22 cellular contexts compared by ENCODE assay signal in genomic region chr6:159461998-159462397, GRCh38.
A peak's percentile ranks its signal among the peaks of the same experiment; 100 is the strongest.
DNase-seq lines count a peak whose midpoint lies in the region; ATAC-seq and TF ChIP-seq lines count a peak whose summit lies in the region.
"Had no signal": no experiment of that assay in that cellular context is flagged by ENCODE, and none has a peak within 500 bp of the region (broad histone marks: within the 10 kb centered on the region; RNA-seq: fewer than 3 reads in every experiment).

No MANE protein-coding gene starts in this region.

- H3K9me3 Mint-ChIP-seq in activated CD4-positive, alpha-beta memory T cell treated with anti-CD3 and anti-CD28 coated beads for 36 hours: no peaks in the 10 kb centered on the region
- H3K9me3 Mint-ChIP-seq: activated T-helper 2 cell treated with anti-CD3 and anti-CD28 coated beads, Interferon-gamma antibody, Interleukin-2, Interleukin-4, amounts not matched to agents 10 μg/mL and 5 μg/mL and 100 μg/mL, durations not matched to agents 14 hours and 24 hours and 36 hours had no signal

- peaks cover 11% of the 10 kb centered on the region for H3K27me3 Mint-ChIP-seq in activated CD4-positive, alpha-beta memory T cell treated with anti-CD3 and anti-CD28 coated beads for 36 hours

- CTCF ChIA-PET in activated CD4-positive, alpha-beta memory T cell treated with anti-CD3 and anti-CD28 coated beads for 36 hours (lab: Charles Lee): interaction anchor here (1.7 to 2.0 kb wide), 5 partner anchors 193 to 294 kb away, joined by 5 to 10 read pairs (median 5); no protein-coding TSS in a partner anchor

- intact Hi-C loops in activated CD4-positive, alpha-beta memory T cell treated with anti-CD3 and anti-CD28 coated beads for 36 hours (cut with micrococcal nuclease): no loop called here

- no peak for TF ChIP-seq POLR2A in suprapubic skin (IDR thresholded peaks at IDR 0.05)

- no peaks in the 10 kb centered on the region for H3K4me1 ChIP-seq in suprapubic skin
- H3K4me1 ChIP-seq: foreskin keratinocyte, left ventricle myocardium inferior, Peyer's patch, right lobe of liver had no signal

- no peaks in the 10 kb centered on the region for H3K27me3 ChIP-seq in suprapubic skin
- H3K27me3 ChIP-seq: foreskin keratinocyte, Peyer's patch, right lobe of liver had no signal

- WGBS in suprapubic skin: 90% methylated on average over 1 of the region's 1 CpG

- no peak overlapping the region for H3K4me3 Mint-ChIP-seq in activated CD4-positive, alpha-beta memory T cell treated with anti-CD3 and anti-CD28 coated beads for 36 hours

- no peak overlapping the region for H3K27ac ChIP-seq in suprapubic skin
- H3K27ac ChIP-seq: foreskin keratinocyte, left ventricle myocardium inferior, Peyer's patch, right lobe of liver, thoracic aorta had no signal

- no peaks in the 10 kb centered on the region for H3K36me3 ChIP-seq in suprapubic skin
- H3K36me3 ChIP-seq: left ventricle myocardium inferior, Peyer's patch, right lobe of liver, thoracic aorta had no signal

- ATAC-seq in GM18502 (IDR thresholded peaks at IDR 0.05; ENCODE audit: poor library complexity, unreplicated experiment) (peak; percentile 95), GM21360 (IDR thresholded peaks at IDR 0.05; ENCODE audit: unreplicated experiment) (peak; percentile 95), HG03060 (IDR thresholded peaks at IDR 0.05; ENCODE audit: low read depth, unreplicated experiment) (peak; percentile 91)
- ATAC-seq: foreskin keratinocyte, right lobe of liver had no signal

- H3K27ac Mint-ChIP-seq in activated CD4-positive, alpha-beta memory T cell treated with anti-CD3 and anti-CD28 coated beads for 36 hours: no peak overlapping the region
- H3K27ac Mint-ChIP-seq: activated T-helper 2 cell treated with anti-CD3 and anti-CD28 coated beads, Interferon-gamma antibody, Interleukin-2, Interleukin-4, amounts not matched to agents 10 μg/mL and 5 μg/mL and 100 μg/mL, durations not matched to agents 14 hours and 24 hours and 36 hours had no signal

- POLR2A ChIA-PET in activated CD4-positive, alpha-beta memory T cell treated with anti-CD3 and anti-CD28 coated beads for 36 hours (lab: Charles Lee): no interaction called here

- no peaks in the 10 kb centered on the region for H3K4me1 Mint-ChIP-seq in activated CD4-positive, alpha-beta memory T cell treated with anti-CD3 and anti-CD28 coated beads for 36 hours (ENCODE audit: low read depth)

- H3K36me3 Mint-ChIP-seq in activated CD4-positive, alpha-beta memory T cell treated with anti-CD3 and anti-CD28 coated beads for 36 hours: no peaks in the 10 kb centered on the region

- no peak for TF ChIP-seq EP300 in suprapubic skin (IDR thresholded peaks at IDR 0.05)

- no peak overlapping the region for H3K4me3 ChIP-seq in suprapubic skin
- H3K4me3 ChIP-seq: left ventricle myocardium inferior, Peyer's patch, right lobe of liver, thoracic aorta had no signal

- DNase-seq in NOMO-1 treated with DMSO at 0.1 percent for 48 hours (lab: John Stamatoyannopoulos, UW; ENCODE audit: unreplicated experiment) (peak; percentile 62), suprapubic skin (ENCODE audit: low spot score in 2 of 2) (no peak), T-helper 1 cell (no peak), RPMI8226 (no peak)
- no peak for DNase-seq in activated CD4-positive, alpha-beta memory T cell treated with anti-CD3 and anti-CD28 coated beads for 36 hours
- DNase-seq: AML-193; amygdala; Calu3; Kasumi-1; left ventricle myocardium inferior; NCI-H1694; NCI-H510A; Peyer's patch; right lobe of liver; stimulated activated CD4-positive, alpha-beta T cell treated with anti-CD3 and anti-CD28 coated beads, Interleukin-2, amount 100 ng/mL, for 24 hours; SW 1271 had no signal

- no peak for TF ChIP-seq CTCF in suprapubic skin (IDR thresholded peaks at IDR 0.05)

- H3K9me3 ChIP-seq in suprapubic skin: no peaks in the 10 kb centered on the region
- H3K9me3 ChIP-seq: Peyer's patch, right lobe of liver, thoracic aorta had no signal
